2 cellular contexts compared by ENCODE assay signal in genomic region chr16:49997721-49998251, GRCh38.
TF ChIP-seq lines count a peak whose summit lies in the region.

No MANE protein-coding gene starts in this region.

TF ChIP-seq in HepG2, 621 proteins besides CTCF, POLR2A, EP300 and RAD21:
- TF ChIP-seq SMAD1 (CRISPR knock-in tag; IDR thresholded peaks at IDR 0.05; ENCODE audit: borderline replicate concordance, low read depth): no peak
- peak; percentile 51; the same call in 1 of the 2 replicates for TF ChIP-seq CEBPB (IDR thresholded peaks at IDR 0.05; ENCODE audit: borderline replicate concordance, low read depth, low read length)
- TF ChIP-seq SUZ12 (IDR thresholded peaks at IDR 0.05; ENCODE audit: low read depth, low read length): no peak
TF ChIP-seq in HepG2: peak in this region for 1.

TF ChIP-seq in H1, 55 proteins besides CTCF, POLR2A, EP300 and RAD21:
- TF ChIP-seq SP1 (IDR thresholded peaks at IDR 0.05; ENCODE audit: low read depth, low read length) (no peak), CEBPB (IDR thresholded peaks at IDR 0.05; ENCODE audit: low read depth, low read length) (peak; percentile 37; the same call in 1 of the 2 replicates)
TF ChIP-seq in H1: peak in this region for 1.
